9 cellular contexts compared by ENCODE assay signal in genomic region chr5:106454651-106455415, GRCh38.
DNase-seq lines count a peak whose midpoint lies in the region; ATAC-seq lines count a peak whose summit lies in the region.
"Had no signal": no experiment of that assay in that cellular context is flagged by ENCODE, and none has a peak within 500 bp of the region (broad histone marks: within the 10 kb centered on the region; RNA-seq: fewer than 3 reads in every experiment).

No MANE protein-coding gene starts in this region.

- intact Hi-C loops in left ventricle myocardium superior (cut with micrococcal nuclease), result no loop called here
- intact Hi-C loops in Right ventricle myocardium superior (cut with DNase I), result no loop called here

- DNase-seq in left ventricle myocardium superior (no peak), Right ventricle myocardium superior (no peak), RKO (ENCODE audit: low spot score) (peak; percentile 33), glomerular endothelial cell (ENCODE audit: extremely low read depth, low read depth, low spot score) (peak; percentile 27), OCI-M2 (lab: John Stamatoyannopoulos, UW; ENCODE audit: unreplicated experiment) (no peak), NCI-H345 treated with DMSO at 0.1 percent for 48 hours (lab: John Stamatoyannopoulos, UW; ENCODE audit: unreplicated experiment) (no peak)
- DNase-seq: erythroblast had no signal

- ATAC-seq in left ventricle myocardium superior (peak; percentile 55), Right ventricle myocardium superior (ENCODE audit: poor library complexity) (no peak), GM19324 (IDR thresholded peaks at IDR 0.05; ENCODE audit: low FRiP score, unreplicated experiment) (no peak), HG03571 (IDR thresholded peaks at IDR 0.05; ENCODE audit: unreplicated experiment) (no peak)

Comparison
In these comparisons a context has a peak if more than half of its experiments do, and no peak if none do; other contexts are left out.
1. DNase-seq: peak in RKO (single experiment) and glomerular endothelial cell (single experiment); none in left ventricle myocardium superior (single experiment), Right ventricle myocardium superior (single experiment), OCI-M2 (single experiment) and NCI-H345 treated with DMSO at 0.1 percent for 48 hours (single experiment).